ENCODE assay signal across 19 cellular contexts in the genomic region with DNA sequence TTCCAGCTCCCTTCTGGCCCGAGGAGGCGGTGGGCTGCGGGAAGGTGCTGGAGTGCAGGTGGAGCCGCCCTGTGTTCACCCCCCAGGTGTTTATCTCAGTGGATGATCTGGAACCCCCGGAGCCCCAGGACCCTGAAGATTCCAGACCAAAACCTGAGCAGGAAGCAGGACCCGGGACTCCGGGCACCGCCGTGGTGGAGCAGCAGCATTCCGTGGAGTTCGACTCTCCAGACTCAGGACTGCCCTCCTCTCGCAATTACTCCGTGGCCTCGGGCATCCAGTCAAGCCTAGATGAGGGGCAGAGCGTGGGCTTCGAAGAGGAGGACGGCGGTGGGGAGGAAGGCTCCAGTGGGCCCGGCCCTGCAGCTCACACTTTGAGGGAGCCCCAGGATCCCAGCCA. TPM values are rescaled to one million over a fixed set of nuclear protein-coding genes. Genes with fewer than 3 reads are reported as not detected.
DNase-seq lines count a peak whose midpoint lies in the region; ATAC-seq and TF ChIP-seq lines count a peak whose summit lies in the region.
"Had no signal": no experiment of that assay in that cellular context is flagged by ENCODE, and none has a peak within 500 bp of the region (broad histone marks: within the 10 kb centered on the region; RNA-seq: fewer than 3 reads in every experiment).

No MANE protein-coding gene starts in this region.

- TF ChIP-seq CTCF in RWPE1 (conservative IDR thresholded peaks at IDR 0.05; ENCODE audit: low read depth) (no peak), prostate gland (IDR thresholded peaks at IDR 0.05) (no peak), GM20000 (IDR thresholded peaks at IDR 0.05; ENCODE audit: extremely low read depth, missing control alignments) (no peak), mesothelial cell of epicardium (IDR thresholded peaks at IDR 0.05; ENCODE audit: unreplicated experiment) (no peak)

- H3K4me3 ChIP-seq in esophagus (ENCODE audit: low read depth in 1 of 2, low read length in 2 of 2) (no peak overlapping the region), prostate gland (no peak overlapping the region)
- H3K4me3 ChIP-seq: BLaER1 treated with 17β-estradiol and CSF1 and Interleukin-3, amounts not matched to agents 10 nM and 100 nM; GM12878 had no signal

- POLR2A ChIA-PET in RWPE1 (lab: Yijun Ruan, JAX; ENCODE audit: low non-redundant PET) = no interaction called here

- H3K27ac Mint-ChIP-seq in activated T-cell treated with anti-CD3 and anti-CD28 coated beads, Interleukin-2, amount 50 U/mL, for 72 hours = no peak overlapping the region
- H3K27ac Mint-ChIP-seq in mesothelial cell of epicardium = no peak overlapping the region
- H3K27ac Mint-ChIP-seq: IgD-negative memory B cell had no signal

- ATAC-seq in activated T-cell treated with anti-CD3 and anti-CD28 coated beads, Interleukin-2, amount 50 U/mL, for 72 hours (replicated peaks in 1 of 2) = no peak
- ATAC-seq: CD8-positive, alpha-beta T cell; GM12878 had no signal

- no peaks in the 10 kb centered on the region for H3K27me3 Mint-ChIP-seq in activated T-cell treated with anti-CD3 and anti-CD28 coated beads, Interleukin-2, amount 50 U/mL, for 72 hours (ENCODE audit: low read depth)
- H3K27me3 Mint-ChIP-seq in mesothelial cell of epicardium (ENCODE audit: low read depth) = no peaks in the 10 kb centered on the region
- H3K27me3 Mint-ChIP-seq: IgD-negative memory B cell had no signal

- peaks cover 14 to 42% of the 10 kb centered on the region in 2 donors for H3K36me3 ChIP-seq in esophagus (ENCODE audit: control insufficient read depth in 2 of 2, insufficient read depth in 2 of 2, low read length in 1 of 2)
- peaks cover 0 to 13% of the 10 kb centered on the region in 2 donors for H3K36me3 ChIP-seq in prostate gland

- H3K4me3 Mint-ChIP-seq in activated T-cell treated with anti-CD3 and anti-CD28 coated beads, Interleukin-2, amount 50 U/mL, for 72 hours = no peak overlapping the region
- H3K4me3 Mint-ChIP-seq in mesothelial cell of epicardium = no peak overlapping the region
- H3K4me3 Mint-ChIP-seq: CD8-positive, alpha-beta T cell had no signal

- DNase-seq in RWPE1 (ENCODE audit: low spot score) (no peak), prostate gland (ENCODE audit: low spot score) (no peak), GM20000 (ENCODE audit: low spot score) (no peak), mesothelial cell of epicardium (ENCODE audit: low spot score in 2 of 2, unreplicated experiment in 2 of 2) (no peak)
- DNase-seq in activated T-cell treated with anti-CD3 and anti-CD28 coated beads, Interleukin-2, amount 50 U/mL, for 72 hours = no peak
- DNase-seq: ACHN; CD8-positive, alpha-beta T cell; DND-41; GOT3; NCI-H1694 treated with DMSO at 0.1 percent for 48 hours; NCI-H2081 treated with DMSO at 0.1 percent for 48 hours; NCI-H2171 treated with DMSO at 0.1 percent for 48 hours; NCI-H748 treated with DMSO at 0.1 percent for 48 hours; SIG-M5 had no signal

- CTCF ChIA-PET in RWPE1 (lab: Yijun Ruan, JAX) = no interaction called here

- intact Hi-C loops in prostate gland (cut with DNase I) = no loop called here

- H3K9me3 ChIP-seq in esophagus (ENCODE audit: control insufficient read depth in 2 of 2, insufficient read depth in 1 of 2, low read depth in 1 of 2, low read length in 1 of 2) (no peaks in the 10 kb centered on the region), prostate gland (no peaks in the 10 kb centered on the region)
- H3K9me3 ChIP-seq: BLaER1 treated with 17β-estradiol and CSF1 and Interleukin-3, amounts not matched to agents 10 nM and 100 nM had no signal

- H3K27ac ChIP-seq in RWPE1 = peak overlapping the region; percentile 17
- peak overlapping the region; percentile 49 for H3K27ac ChIP-seq in angular gyrus (ENCODE audit: low read depth, low read length)
- H3K27ac ChIP-seq in esophagus (ENCODE audit: low read depth in 2 of 2, low read length in 1 of 2) = peak overlapping the region; percentile 17 to 51
- peak overlapping the region; percentile 53 to 54 for H3K27ac ChIP-seq in prostate gland

- no peaks in the 10 kb centered on the region for H3K4me1 Mint-ChIP-seq in activated T-cell treated with anti-CD3 and anti-CD28 coated beads, Interleukin-2, amount 50 U/mL, for 72 hours (ENCODE audit: low read depth)
- H3K4me1 Mint-ChIP-seq in mesothelial cell of epicardium = peaks cover 8% of the 10 kb centered on the region
- H3K4me1 Mint-ChIP-seq: IgD-negative memory B cell had no signal

- no peaks in the 10 kb centered on the region for H3K27me3 ChIP-seq in esophagus (ENCODE audit: control insufficient read depth in 1 of 2, insufficient read depth in 2 of 2, low read length in 2 of 2)
- no peaks in the 10 kb centered on the region for H3K27me3 ChIP-seq in prostate gland (replicated peaks; ENCODE audit: insufficient read depth)
- H3K27me3 ChIP-seq: BLaER1 treated with 17β-estradiol and CSF1 and Interleukin-3, amounts not matched to agents 10 nM and 100 nM had no signal

- WGBS in esophagus, 2 donors = 80 to 92% methylated on average over 18 to 19 of the region's 19 CpGs
- 76% methylated on average over 19 of the region's 19 CpGs for WGBS in prostate gland

- peaks cover 0 to 3% of the 10 kb centered on the region in 2 donors for H3K36me3 Mint-ChIP-seq in activated T-cell treated with anti-CD3 and anti-CD28 coated beads, Interleukin-2, amount 50 U/mL, for 72 hours (ENCODE audit: insufficient read depth in 2 of 2)
- H3K36me3 Mint-ChIP-seq in mesothelial cell of epicardium = peaks cover 3% of the 10 kb centered on the region
- H3K36me3 Mint-ChIP-seq: IgD-negative memory B cell had no signal

- no peaks in the 10 kb centered on the region for H3K9me3 Mint-ChIP-seq in activated T-cell treated with anti-CD3 and anti-CD28 coated beads, Interleukin-2, amount 50 U/mL, for 72 hours
- no peaks in the 10 kb centered on the region for H3K9me3 Mint-ChIP-seq in mesothelial cell of epicardium
- H3K9me3 Mint-ChIP-seq: CD8-positive, alpha-beta T cell; IgD-negative memory B cell had no signal

- TF ChIP-seq POLR2A in prostate gland (IDR thresholded peaks at IDR 0.05) = no peak

- H3K4me1 ChIP-seq in esophagus (ENCODE audit: control insufficient read depth in 2 of 2, insufficient read depth in 2 of 2, low read length in 1 of 2) (peaks cover 0 to 7% of the 10 kb centered on the region in 2 donors), prostate gland (replicated peaks) (peaks cover 3% of the 10 kb centered on the region)

RNA-seq across cellular contexts. Expression of a gene that starts 25.5 kb away (rescaled TPM):
- polyA plus RNA-seq in esophagus = 10 to 100 TPM in 1 of 2 donors, 1 to 10 TPM in 1; 9.9 to 14.6 TPM
- total RNA-seq in prostate gland (10 to 100 TPM; 14.8 to 32.0 TPM), mesothelial cell of epicardium (47.5 to 49.1 TPM (median 48.3 TPM) in 3 replicates)
- total RNA-seq in activated T-cell treated with anti-CD3 and anti-CD28 coated beads, Interleukin-2, amount 50 U/mL, for 72 hours = 10 to 100 TPM; 23.8 to 24.3 TPM

RNA-seq across cellular contexts. Expression of a gene that starts 38.1 kb away (rescaled TPM):
- polyA plus RNA-seq in esophagus = 100 to 1,000 TPM in 1 of 2 donors, 10 to 100 TPM in 1; 51.6 to 149 TPM
- total RNA-seq in prostate gland (100 to 1,000 TPM; 118 to 172 TPM), mesothelial cell of epicardium (79.2 to 80.9 TPM (median 79.3 TPM) in 3 replicates)
- 10 to 100 TPM; 40.8 to 57.5 TPM for total RNA-seq in activated T-cell treated with anti-CD3 and anti-CD28 coated beads, Interleukin-2, amount 50 U/mL, for 72 hours

RNA-seq across cellular contexts. Expression of a gene that starts 39.1 kb away (rescaled TPM):
- polyA plus RNA-seq in esophagus = 10 to 100 TPM; 15.9 to 19.3 TPM
- total RNA-seq in prostate gland (10 to 100 TPM; 34.8 to 42.9 TPM), mesothelial cell of epicardium (37.7 to 41.4 TPM (median 40.6 TPM) in 3 replicates)
- 10 to 100 TPM; 36.4 to 38.2 TPM for total RNA-seq in activated T-cell treated with anti-CD3 and anti-CD28 coated beads, Interleukin-2, amount 50 U/mL, for 72 hours
